19 cellular contexts compared by ENCODE assay signal in genomic region chr16:28915181-28915580, GRCh38. TPM values are rescaled to one million over a fixed set of nuclear protein-coding genes. Genes with fewer than 3 reads are reported as not detected.
DNase-seq lines count a peak whose midpoint lies in the region; ATAC-seq, FAIRE-seq and TF ChIP-seq lines count a peak whose summit lies in the region.
"Had no signal": no experiment of that assay in that cellular context is flagged by ENCODE, and none has a peak within 500 bp of the region (broad histone marks: within the 10 kb centered on the region; RNA-seq: fewer than 3 reads in every experiment).

No MANE protein-coding gene starts in this region.

- DNase-seq in H54 (ENCODE audit: insufficient read length, low spot score) (peak; percentile 49), fibroblast of gingiva (ENCODE audit: low read depth) (peak; percentile 29), skeletal muscle cell (ENCODE audit: low read depth) (peak; percentile 9), mesenteric fat pad (ENCODE audit: low spot score) (no peak), erythroblast (lab: John Stamatoyannopoulos, UW) (no peak)
- DNase-seq: activated CD4-positive, alpha-beta T cell treated with anti-CD3 and anti-CD28 coated beads for 1 hour; activated naive CD4-positive, alpha-beta T cell; effector CD4-positive, alpha-beta T cell; GOT3; islet precursor cell; NCI-H1048; NCI-H2171 treated with DMSO at 0.1 percent for 48 hours; right lobe of liver; stimulated activated CD4-positive, alpha-beta T cell treated with anti-CD3 and anti-CD28 coated beads, Interleukin-2, amount 100 ng/mL, for 48 hours; stimulated activated CD8-positive, alpha-beta memory T cell treated with anti-CD3 and anti-CD28 coated beads, Interleukin-4, amount 100 ng/mL, for 48 hours; T-helper 2 cell had no signal

- ATAC-seq in SK-N-SH treated with all-trans-retinoic acid at 6 μM for 48 hours (peak; percentile 65), GM21423 (IDR thresholded peaks at IDR 0.05; ENCODE audit: unreplicated experiment) (no peak), HG03354 (IDR thresholded peaks at IDR 0.05; ENCODE audit: poor library complexity, severe bottlenecking, unreplicated experiment) (no peak)

- FAIRE-seq in H54 (lab: Jason Lieb, UNC) = peak; percentile 62

- no peak overlapping the region for H3K4me3 ChIP-seq in skeletal muscle cell (ENCODE audit: low read depth, low read length)
- H3K4me3 ChIP-seq: right lobe of liver had no signal

- TF ChIP-seq POLR2A in H54 (IDR thresholded peaks at IDR 0.05; ENCODE audit: low read depth, low read length) (no peak), erythroblast (IDR thresholded peaks at IDR 0.05; ENCODE audit: low read length) (no peak)

TF ChIP-seq in SK-N-SH treated with all-trans-retinoic acid at 6 μM for 48 hours, 23 proteins besides CTCF, POLR2A, EP300 and RAD21:
- no peak for TF ChIP-seq RARB (CRISPR knock-in tag; IDR thresholded peaks at IDR 0.05)
- no peak for TF ChIP-seq CREB5 (CRISPR knock-in tag; IDR thresholded peaks at IDR 0.05; ENCODE audit: low read depth)
- no peak for TF ChIP-seq TCF4 (CRISPR knock-in tag; IDR thresholded peaks at IDR 0.05; ENCODE audit: borderline replicate concordance)
- TF ChIP-seq ZNF8 (CRISPR knock-in tag; IDR thresholded peaks at IDR 0.05) = no peak
- TF ChIP-seq ISL1 (CRISPR knock-in tag; IDR thresholded peaks at IDR 0.05) = 0 out of 2 replicates have a peak, but pooled peaks have one; percentile 26
- TF ChIP-seq POU6F1 (CRISPR knock-in tag; IDR thresholded peaks at IDR 0.05; ENCODE audit: borderline replicate concordance, low read depth) = no peak
- no peak for TF ChIP-seq GLIS3 (CRISPR knock-in tag; IDR thresholded peaks at IDR 0.05)
- no peak for TF ChIP-seq TSHZ2 (CRISPR knock-in tag; IDR thresholded peaks at IDR 0.05)

RNA-seq across cellular contexts. Expression of gene RABEP2, which starts 9.9 kb away (rescaled TPM):
- total RNA-seq in mesenteric fat pad = 7.5 TPM

RNA-seq across cellular contexts. Expression of gene CD19, which starts 16.6 kb away (rescaled TPM):
- total RNA-seq in mesenteric fat pad = 0.67 TPM

RNA-seq across cellular contexts. Expression of gene NFATC2IP, which starts 35.6 kb away (rescaled TPM):
- total RNA-seq in mesenteric fat pad = 29.4 TPM

RNA-seq across cellular contexts. Expression of gene ATP2A1, which starts 36.9 kb away (rescaled TPM):
- 0.48 TPM for total RNA-seq in mesenteric fat pad

RNA-seq across cellular contexts. Expression of gene SH2B1, which starts 51.5 kb away (rescaled TPM):
- total RNA-seq in mesenteric fat pad = 32.5 TPM

Comparison
In these comparisons a context has a peak if more than half of its experiments do, and no peak if none do; other contexts are left out.
1. DNase-seq: peak in H54 (single experiment), fibroblast of gingiva (single experiment) and skeletal muscle cell (single experiment); none in mesenteric fat pad (single experiment) and erythroblast (0 of 2).